In the genomic region with DNA sequence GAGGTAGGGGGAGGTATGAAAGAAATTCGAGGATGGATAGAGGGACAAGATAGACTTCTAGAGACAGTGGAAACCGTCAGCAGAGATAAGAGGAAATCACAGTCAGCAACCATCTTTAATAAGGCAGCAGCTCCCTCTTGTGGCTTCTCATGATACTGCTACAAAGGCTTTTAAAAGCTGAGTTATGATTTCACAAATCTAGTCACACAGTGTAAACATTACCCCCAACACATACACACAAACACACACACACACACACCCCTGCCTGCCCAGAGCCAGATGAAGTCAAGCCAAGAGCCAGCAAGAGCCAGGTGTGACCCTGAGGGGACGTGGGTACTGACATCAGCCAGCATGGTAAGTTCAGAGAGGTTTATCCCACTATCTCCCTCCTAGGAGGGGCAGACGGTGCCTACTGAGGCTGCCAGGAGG, we compare ENCODE assay signal across 8 cellular contexts. TPM values are rescaled to one million over a fixed set of nuclear protein-coding genes. Genes with fewer than 3 reads are reported as not detected.
DNase-seq lines count a peak whose midpoint lies in the region; ATAC-seq and TF ChIP-seq lines count a peak whose summit lies in the region.

No MANE protein-coding gene starts in this region.

- H3K36me3 Mint-ChIP-seq in T-helper 2 cell treated with Interferon-gamma antibody and Interleukin-4, amounts not matched to agents 5 μg/mL and 100 μg/mL, for 36 hours (ENCODE audit: low read depth), result no peaks in the 10 kb centered on the region
- no peaks in the 10 kb centered on the region for H3K36me3 Mint-ChIP-seq in MCF 10A (ENCODE audit: insufficient read depth, unreplicated experiment)

- POLR2A ChIA-PET in MCF 10A (lab: Yijun Ruan, JAX), result interaction anchor here (1.0 to 2.7 kb wide), 7 partner anchors 60 to 181 kb away, joined by 4 to 32 read pairs (median 4); no protein-coding TSS in a partner anchor

- H3K27me3 Mint-ChIP-seq in T-helper 2 cell treated with Interferon-gamma antibody and Interleukin-4, amounts not matched to agents 5 μg/mL and 100 μg/mL, for 36 hours (ENCODE audit: low read depth), result peaks cover 6% of the 10 kb centered on the region
- peaks cover 22% of the 10 kb centered on the region for H3K27me3 Mint-ChIP-seq in MCF 10A (ENCODE audit: insufficient read depth, unreplicated experiment)

- peak; percentile 6 for DNase-seq in DMS79 treated with DMSO at 0.1 percent for 48 hours (lab: John Stamatoyannopoulos, UW)
- no peak for DNase-seq in DMS79 (lab: John Stamatoyannopoulos, UW)
- DNase-seq in NCI-H1694 (lab: John Stamatoyannopoulos, UW), result peak; percentile 69
- DNase-seq in T-helper 2 cell treated with Interferon-gamma antibody and Interleukin-4, amounts not matched to agents 5 μg/mL and 100 μg/mL, for 36 hours (ENCODE audit: low spot score), result peak; percentile 34
- peak; percentile 77 for DNase-seq in MCF 10A (ENCODE audit: unreplicated experiment)
- peak; percentile 64 for DNase-seq in islet precursor cell
- peak; percentile 54 to 61 for DNase-seq in stimulated activated CD4-positive, alpha-beta T cell treated with anti-CD3 and anti-CD28 coated beads, Interleukin-2, amount 100 ng/mL, for 48 hours

- no peak for ATAC-seq in HG02973 (IDR thresholded peaks at IDR 0.05; ENCODE audit: unreplicated experiment)

- BruUV-seq in MCF 10A (replicated peaks; lab: Mats Ljungman, UMichigan), result no TSS peak

- H3K9me3 Mint-ChIP-seq in T-helper 2 cell treated with Interferon-gamma antibody and Interleukin-4, amounts not matched to agents 5 μg/mL and 100 μg/mL, for 36 hours, result no peaks in the 10 kb centered on the region
- H3K9me3 Mint-ChIP-seq in MCF 10A (ENCODE audit: unreplicated experiment), result no peaks in the 10 kb centered on the region

- H3K27ac Mint-ChIP-seq in T-helper 2 cell treated with Interferon-gamma antibody and Interleukin-4, amounts not matched to agents 5 μg/mL and 100 μg/mL, for 36 hours, result no peak overlapping the region
- H3K27ac Mint-ChIP-seq in MCF 10A (ENCODE audit: low read depth, unreplicated experiment), result no peak overlapping the region

- peak; percentile 88 for TF ChIP-seq CTCF in MCF 10A (IDR thresholded peaks at IDR 0.05; ENCODE audit: unreplicated experiment)

- no peak overlapping the region for H3K4me3 Mint-ChIP-seq in T-helper 2 cell treated with Interferon-gamma antibody and Interleukin-4, amounts not matched to agents 5 μg/mL and 100 μg/mL, for 36 hours
- no peak overlapping the region for H3K4me3 Mint-ChIP-seq in MCF 10A (ENCODE audit: unreplicated experiment)

- CTCF ChIA-PET in MCF 10A (lab: Yijun Ruan, JAX), result interaction anchor here (0.6 to 5.2 kb wide), 51 partner anchors 9 to 558 kb away, joined by 3 to 222 read pairs (median 6); partner anchors contain the start of genes EPB42, TGM5 and UBR1

- intact Hi-C loops in MCF 10A (cut with micrococcal nuclease), result loop anchor here (1.0 kb wide), 4 partner anchors 60 to 581 kb away; no protein-coding TSS in a partner anchor

- peaks cover 6% of the 10 kb centered on the region for H3K4me1 Mint-ChIP-seq in T-helper 2 cell treated with Interferon-gamma antibody and Interleukin-4, amounts not matched to agents 5 μg/mL and 100 μg/mL, for 36 hours (ENCODE audit: low read depth)
- H3K4me1 Mint-ChIP-seq in MCF 10A (ENCODE audit: insufficient read depth, unreplicated experiment), result peaks cover 5% of the 10 kb centered on the region

RNA-seq across cellular contexts. Expression of gene TGM7, which starts 16.4 kb away (rescaled TPM):
- not detected in 2 replicates for total RNA-seq in MCF 10A (2022)

RNA-seq across cellular contexts. Expression of gene TGM5, which starts 18.9 kb away (rescaled TPM):
- 0.12 TPM in 1 of 2 replicates, not detected in the other for total RNA-seq in MCF 10A (2022)

RNA-seq across cellular contexts. Expression of gene LCMT2, which starts 44.8 kb away (rescaled TPM):
- total RNA-seq in MCF 10A (2022), result 8.7 and 9.8 TPM in 2 replicates
